In the genomic region with DNA sequence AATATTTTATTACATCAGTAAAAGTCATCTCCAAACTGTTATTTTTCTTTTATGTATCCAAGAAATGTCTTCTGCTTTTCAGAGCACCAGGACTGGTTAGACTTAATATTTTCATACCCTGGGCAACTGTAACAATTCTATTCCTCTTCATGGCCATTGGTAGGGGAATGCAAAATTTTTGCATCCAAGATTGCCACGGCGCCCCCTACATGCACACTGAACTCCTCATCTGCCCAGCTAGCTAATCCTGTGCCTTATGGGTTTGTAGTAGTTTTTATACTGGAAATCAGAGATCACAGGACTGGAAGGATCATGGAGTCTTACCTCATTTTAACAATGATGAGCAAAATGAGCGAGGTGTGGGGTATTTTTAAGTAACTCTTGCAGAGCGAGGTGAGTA, we compare ENCODE assay signal across 8 cellular contexts.
A peak's percentile ranks its signal among the peaks of the same experiment; 100 is the strongest.
DNase-seq lines count a peak whose midpoint lies in the region; ATAC-seq lines count a peak whose summit lies in the region.

No MANE protein-coding gene starts in this region.

- no peak overlapping the region for H3K4me3 Mint-ChIP-seq in activated naive CD8-positive, alpha-beta T cell treated with anti-CD3 and anti-CD28 coated beads, Interleukin-2, amount 50 U/mL, for 24 hours
- no peak overlapping the region for H3K4me3 Mint-ChIP-seq in memory B cell

- peaks cover 9% of the 10 kb centered on the region for H3K36me3 Mint-ChIP-seq in activated naive CD8-positive, alpha-beta T cell treated with anti-CD3 and anti-CD28 coated beads, Interleukin-2, amount 50 U/mL, for 24 hours (ENCODE audit: low read depth)
- peaks cover 11% of the 10 kb centered on the region for H3K36me3 Mint-ChIP-seq in memory B cell

- no peak for ATAC-seq in activated naive CD8-positive, alpha-beta T cell treated with anti-CD3 and anti-CD28 coated beads, Interleukin-2, amount 50 U/mL, for 24 hours
- ATAC-seq in memory B cell (ENCODE audit: low read depth): peak; percentile 38
- no peak for ATAC-seq in HG03097 (IDR thresholded peaks at IDR 0.05; ENCODE audit: low FRiP score, unreplicated experiment)
- ATAC-seq in GM19324 (IDR thresholded peaks at IDR 0.05; ENCODE audit: low FRiP score, unreplicated experiment): no peak
- ATAC-seq in GM21717 (IDR thresholded peaks at IDR 0.05; ENCODE audit: unreplicated experiment): no peak

- no peaks in the 10 kb centered on the region for H3K9me3 Mint-ChIP-seq in activated naive CD8-positive, alpha-beta T cell treated with anti-CD3 and anti-CD28 coated beads, Interleukin-2, amount 50 U/mL, for 24 hours
- no peaks in the 10 kb centered on the region for H3K9me3 Mint-ChIP-seq in memory B cell

- H3K4me1 Mint-ChIP-seq in activated naive CD8-positive, alpha-beta T cell treated with anti-CD3 and anti-CD28 coated beads, Interleukin-2, amount 50 U/mL, for 24 hours: peaks cover 36% of the 10 kb centered on the region
- peaks cover 9% of the 10 kb centered on the region for H3K4me1 Mint-ChIP-seq in memory B cell

- no peaks in the 10 kb centered on the region for H3K27me3 Mint-ChIP-seq in activated naive CD8-positive, alpha-beta T cell treated with anti-CD3 and anti-CD28 coated beads, Interleukin-2, amount 50 U/mL, for 24 hours
- H3K27me3 Mint-ChIP-seq in memory B cell: no peaks in the 10 kb centered on the region

- H3K27ac Mint-ChIP-seq in activated naive CD8-positive, alpha-beta T cell treated with anti-CD3 and anti-CD28 coated beads, Interleukin-2, amount 50 U/mL, for 24 hours: no peak overlapping the region
- H3K27ac Mint-ChIP-seq in memory B cell: no peak overlapping the region

- peak; percentile 41 for DNase-seq in EH (ENCODE audit: low read depth)
- peak; percentile 51 for DNase-seq in OCI-M1 (lab: John Stamatoyannopoulos, UW)
- DNase-seq in activated naive CD8-positive, alpha-beta T cell treated with anti-CD3 and anti-CD28 coated beads, Interleukin-2, amount 50 U/mL, for 24 hours: peak; percentile 56
- DNase-seq in memory B cell (ENCODE audit: low spot score in 2 of 2): no peak
- DNase-seq in NCI-H1092 treated with DMSO at 0.1 percent for 48 hours (lab: John Stamatoyannopoulos, UW): no peak

Comparison
In these comparisons a context has a peak if more than half of its experiments do, and no peak if none do; other contexts are left out.
1. DNase-seq: peak in EH (single experiment), OCI-M1 (single experiment) and activated naive CD8-positive, alpha-beta T cell treated with anti-CD3 and anti-CD28 coated beads, Interleukin-2, amount 50 U/mL, for 24 hours (single experiment); none in memory B cell (0 of 2) and NCI-H1092 treated with DMSO at 0.1 percent for 48 hours (single experiment).